Comparison of ENCODE assay signal across 8 cellular contexts in genomic region chr2:10120158-10120937, GRCh38. TPM values are rescaled to one million over a fixed set of nuclear protein-coding genes. Genes with fewer than 3 reads are reported as not detected.
DNase-seq lines count a peak whose midpoint lies in the region; ATAC-seq, FAIRE-seq and TF ChIP-seq lines count a peak whose summit lies in the region.

No MANE protein-coding gene starts in this region.

- POLR2A ChIA-PET in endothelial cell of umbilical vein (lab: Charles Lee), result no interaction called here

- H3K9me1 ChIP-seq in endothelial cell of umbilical vein (replicated peaks; ENCODE audit: control insufficient read depth, extremely low read depth, insufficient read depth, low read length), result no peaks in the 10 kb centered on the region

- FAIRE-seq in D721Med (lab: Jason Lieb, UNC), result no peak
- FAIRE-seq in endothelial cell of umbilical vein (lab: Jason Lieb, UNC), result peak; percentile 76

- intact Hi-C loops in endothelial cell of umbilical vein (cut with micrococcal nuclease), result loop anchor here (1.0 to 10.0 kb wide), 2 partner anchors 48 to 454 kb away; no protein-coding TSS in a partner anchor

- H3K27me3 ChIP-seq in HUES6 (ENCODE audit: control insufficient read depth, insufficient read depth, low read length), result no peaks in the 10 kb centered on the region
- no peaks in the 10 kb centered on the region for H3K27me3 ChIP-seq in endothelial cell of umbilical vein (ENCODE audit: control insufficient read depth in 2 of 2, insufficient read depth in 2 of 2, low read length in 2 of 2)

- BruUV-seq in endothelial cell of umbilical vein (replicated peaks; lab: Mats Ljungman, UMichigan), result no TSS peak

- CTCF ChIA-PET in endothelial cell of umbilical vein (lab: Charles Lee), result interaction anchor here (0.7 to 2.9 kb wide), 9 partner anchors 23 to 315 kb away, joined by 3 to 20 read pairs (median 5); no protein-coding TSS in a partner anchor

- peak; percentile 40 for TF ChIP-seq POLR2A in endothelial cell of umbilical vein (IDR thresholded peaks at IDR 0.05; ENCODE audit: low read depth, low read length)

- H3K4me1 ChIP-seq in HUES6 (ENCODE audit: control insufficient read depth, insufficient read depth, low read length), result peaks cover 10% of the 10 kb centered on the region
- peaks cover 40% of the 10 kb centered on the region for H3K4me1 ChIP-seq in endothelial cell of umbilical vein (ENCODE audit: control insufficient read depth, extremely low read depth, insufficient read depth, low read length)

- dilution Hi-C loops in endothelial cell of umbilical vein (cut with MboI; ENCODE audit: extremely low pct_ligation_motif_present, low sequenced_read_pairs), result no loop called here

- DNase-seq in D721Med (ENCODE audit: insufficient read length, low spot score) (peak; percentile 88), NOMO-1 treated with dmso at 0.1 percent for 144 hours (lab: John Stamatoyannopoulos, UW; ENCODE audit: unreplicated experiment) (peak; percentile 85), endothelial cell of umbilical vein (ENCODE audit: low read depth, low spot score) (peak; percentile 80), midbrain (lab: John Stamatoyannopoulos, UW) (peak; percentile 38)
- peak; percentile 81 to 90 (median 82) for DNase-seq in activated CD8-positive, alpha-beta memory T cell treated with anti-CD3 and anti-CD28 coated beads for 48 hours (ENCODE audit: low read depth in 2 of 3, low spot score in 2 of 3)
- peak; percentile 81 to 85 for DNase-seq in stimulated activated CD8-positive, alpha-beta memory T cell treated with anti-CD3 and anti-CD28 coated beads, Interleukin-2, amount 100 ng/mL, for 1 hour (ENCODE audit: low read depth in 2 of 2)

- H3K4me3 ChIP-seq in HUES6 (ENCODE audit: low read depth, low read length) (peak overlapping the region; percentile 98), endothelial cell of umbilical vein (replicated peaks in 1 of 3; ENCODE audit: insufficient read depth in 1 of 3, low read depth in 1 of 3, low read length in 3 of 3) (peak overlapping the region; percentile 14 to 91 (median 54))

- peaks cover 34% of the 10 kb centered on the region for H3K79me2 ChIP-seq in endothelial cell of umbilical vein (ENCODE audit: control insufficient read depth, insufficient read depth, low read length)

- ATAC-seq in GM21515 (IDR thresholded peaks at IDR 0.05; ENCODE audit: unreplicated experiment), result peak; percentile 51

- H3K9ac ChIP-seq in HUES6 (ENCODE audit: low read length), result peak overlapping the region; percentile 98
- peak overlapping the region; percentile 77 for H3K9ac ChIP-seq in endothelial cell of umbilical vein (replicated peaks; ENCODE audit: extremely low read depth, insufficient read depth, low read length)

- TF ChIP-seq CTCF in D721Med (IDR thresholded peaks at IDR 0.05; ENCODE audit: insufficient read depth, missing control alignments) (no peak), endothelial cell of umbilical vein (IDR thresholded peaks at IDR 0.05; ENCODE audit: extremely low read depth in 1 of 2, insufficient read depth in 1 of 2, low read depth in 1 of 2, low read length in 2 of 2) (no peak)

- H3K4me2 ChIP-seq in endothelial cell of umbilical vein (ENCODE audit: insufficient read depth, low read length), result peak overlapping the region; percentile 80

- peak overlapping the region; percentile 41 for H2AFZ ChIP-seq in endothelial cell of umbilical vein (ENCODE audit: low read depth, low read length)

- no peaks in the 10 kb centered on the region for H4K20me1 ChIP-seq in endothelial cell of umbilical vein (replicated peaks; ENCODE audit: control insufficient read depth, extremely low read depth, insufficient read depth, low read length)

- peak overlapping the region; percentile 91 for H3K27ac ChIP-seq in HUES6 (ENCODE audit: low read depth, low read length)
- peak overlapping the region; percentile 60 for H3K27ac ChIP-seq in endothelial cell of umbilical vein (ENCODE audit: insufficient read depth, low read depth, low read length)

- H3K9me3 ChIP-seq in HUES6 (ENCODE audit: control insufficient read depth, insufficient read depth, low read depth, low read length), result no peaks in the 10 kb centered on the region
- no peaks in the 10 kb centered on the region for H3K9me3 ChIP-seq in endothelial cell of umbilical vein (replicated peaks; ENCODE audit: control insufficient read depth, insufficient read depth, low read length)

- H3K36me3 ChIP-seq in HUES6 (ENCODE audit: control insufficient read depth, insufficient read depth, low read length) (peaks cover 18% of the 10 kb centered on the region), endothelial cell of umbilical vein (ENCODE audit: control insufficient read depth in 2 of 2, extremely low read depth in 1 of 2, insufficient read depth in 2 of 2, low read length in 2 of 2) (peaks cover 0 to 6% of the 10 kb centered on the region in 2 experiments)

TF ChIP-seq in endothelial cell of umbilical vein, 7 proteins besides CTCF, POLR2A, EP300 and RAD21:
- TF ChIP-seq JUN (IDR thresholded peaks at IDR 0.05; ENCODE audit: borderline replicate concordance, insufficient read depth, insufficient read length, low read depth) (no peak), FOS (IDR thresholded peaks at IDR 0.05; ENCODE audit: borderline replicate concordance, insufficient read depth, low read length) (peak; percentile 70), MYC (IDR thresholded peaks at IDR 0.05; ENCODE audit: low read depth, low read length) (peak; percentile 82), GATA2 (IDR thresholded peaks at IDR 0.05; ENCODE audit: insufficient read depth, insufficient read length, low read depth, low read length) (no peak), POLR2AphosphoS5 (IDR thresholded peaks at IDR 0.05; ENCODE audit: insufficient read depth, low read depth, low read length) (peak; percentile 69), MAX (IDR thresholded peaks at IDR 0.05; ENCODE audit: insufficient read depth, insufficient read length) (peak; percentile 66), EZH2 (IDR thresholded peaks at IDR 0.05; ENCODE audit: borderline replicate concordance, low read depth, low read length, severe bottlenecking) (no peak)
TF ChIP-seq in endothelial cell of umbilical vein: peak in this region for 4.

RNA-seq across cellular contexts. Expression of gene RRM2, which starts 2.2 kb away (rescaled TPM):
- 220 and 246 TPM in 2 replicates for total RNA-seq in endothelial cell of umbilical vein
- polyA plus RNA-seq in endothelial cell of umbilical vein, result 40.9 and 58.0 TPM in 2 replicates
- 64.3 and 82.1 TPM in 2 replicates for polyA plus RNA-seq in endothelial cell of umbilical vein (2011; cell fraction: cytosol; rRNA removed)
- 66.4 and 74.8 TPM in 2 replicates for polyA plus RNA-seq in endothelial cell of umbilical vein (2011; cell fraction: nucleus; rRNA removed)
- 94.1 and 188 TPM in 2 replicates for polyA plus RNA-seq in endothelial cell of umbilical vein (2012)
- polyA minus RNA-seq in endothelial cell of umbilical vein, result 65.3 and 69.9 TPM in 2 replicates
- polyA minus RNA-seq in endothelial cell of umbilical vein (2011; cell fraction: cytosol; rRNA and poly(A)+ RNA removed), result 124 TPM
- 65.7 and 66.2 TPM in 2 replicates for polyA minus RNA-seq in endothelial cell of umbilical vein (2011; cell fraction: nucleus; rRNA and poly(A)+ RNA removed)

RNA-seq across cellular contexts. Expression of gene CYS1, which starts 40.1 kb away (rescaled TPM):
- total RNA-seq in endothelial cell of umbilical vein, result 0.25 TPM in 1 of 2 replicates, not detected in the other
- 0.03 TPM in 1 of 2 replicates, not detected in the other for polyA plus RNA-seq in endothelial cell of umbilical vein
- 0.01 and 0.03 TPM in 2 replicates for polyA plus RNA-seq in endothelial cell of umbilical vein (2011; cell fraction: cytosol; rRNA removed)
- 0.04 TPM in 1 of 2 replicates, not detected in the other for polyA plus RNA-seq in endothelial cell of umbilical vein (2011; cell fraction: nucleus; rRNA removed)
- polyA plus RNA-seq in endothelial cell of umbilical vein (2012), result 0.08 TPM in 1 of 2 replicates, not detected in the other
- not detected in 2 replicates for polyA minus RNA-seq in endothelial cell of umbilical vein
- not detected for polyA minus RNA-seq in endothelial cell of umbilical vein (2011; cell fraction: cytosol; rRNA and poly(A)+ RNA removed)
- polyA minus RNA-seq in endothelial cell of umbilical vein (2011; cell fraction: nucleus; rRNA and poly(A)+ RNA removed), result not detected in 2 replicates

Comparison
In these comparisons a context has a peak if more than half of its experiments do, and no peak if none do; other contexts are left out.
1. Peak in every context shown above with its lines: DNase-seq, ATAC-seq, H3K4me3 ChIP-seq and H3K27ac ChIP-seq.
2. DNase-seq: peak in every context shown above with its lines; median percentile 88 in D721Med; 85 in NOMO-1 treated with dmso at 0.1 percent for 144 hours; 83 in stimulated activated CD8-positive, alpha-beta memory T cell treated with anti-CD3 and anti-CD28 coated beads, Interleukin-2, amount 100 ng/mL, for 1 hour; 82 in activated CD8-positive, alpha-beta memory T cell treated with anti-CD3 and anti-CD28 coated beads for 48 hours; 80 in endothelial cell of umbilical vein; 38 in midbrain.